Comparison of ENCODE assay signal across 22 cellular contexts in the genomic region with DNA sequence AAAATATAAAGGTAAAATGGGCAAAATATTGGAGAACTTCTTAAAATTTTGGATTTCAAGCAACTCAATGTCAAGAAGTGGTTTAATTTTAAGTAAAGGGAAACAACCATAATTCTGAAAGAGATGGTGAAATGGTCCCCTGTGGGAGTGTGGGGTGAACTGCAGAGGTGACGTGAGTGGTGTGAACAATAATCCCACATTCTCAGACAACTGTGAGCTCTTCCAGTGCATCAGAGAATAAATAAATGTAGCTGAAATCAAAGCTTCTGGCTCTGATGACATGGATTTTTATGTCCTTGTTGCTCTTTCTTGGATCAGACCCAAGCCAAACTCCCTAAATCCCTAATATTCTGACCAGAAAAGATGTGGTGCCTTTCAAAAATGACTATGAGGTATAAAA.
A peak's percentile ranks its signal among the peaks of the same experiment; 100 is the strongest.
DNase-seq lines count a peak whose midpoint lies in the region; ATAC-seq and TF ChIP-seq lines count a peak whose summit lies in the region.
"Had no signal": no experiment of that assay in that cellular context is flagged by ENCODE, and none has a peak within 500 bp of the region (broad histone marks: within the 10 kb centered on the region; RNA-seq: fewer than 3 reads in every experiment).

No MANE protein-coding gene starts in this region.

- peak overlapping the region; percentile 7 to 20 for H3K27ac Mint-ChIP-seq in natural killer cell treated with Interleukin-12 subunit alpha and Interleukin-12 subunit beta and Interleukin-15 and Interleukin-18, amount 100 ng/mL, for 72 hours
- no peak overlapping the region for H3K27ac Mint-ChIP-seq in natural killer cell
- no peak overlapping the region for H3K27ac Mint-ChIP-seq in naive thymus-derived CD8-positive, alpha-beta T cell
- H3K27ac Mint-ChIP-seq: B cell; CD4-positive, alpha-beta T cell; CD8-positive, alpha-beta memory T cell; GM23338; H9 had no signal

- no peak for TF ChIP-seq CTCF in heart left ventricle (IDR thresholded peaks at IDR 0.05)
- TF ChIP-seq CTCF in natural killer cell (IDR thresholded peaks at IDR 0.05) = no peak
- no peak for TF ChIP-seq CTCF in upper lobe of left lung (IDR thresholded peaks at IDR 0.05)

- H3K4me1 ChIP-seq in heart left ventricle (peaks cover 0 to 6% (median 0%) of the 10 kb centered on the region in 12 donors), upper lobe of left lung (no peaks in the 10 kb centered on the region)
- H3K4me1 ChIP-seq: BLaER1 had no signal

- WGBS in heart left ventricle, 4 donors = 53 to 77% (median 66%) methylated on average over 1 of the region's 1 CpG
- 97 to 100% methylated on average over 1 of the region's 1 CpG for WGBS in upper lobe of left lung, 2 donors

- H3K27ac ChIP-seq in heart left ventricle (no peak overlapping the region), upper lobe of left lung (no peak overlapping the region)
- H3K27ac ChIP-seq: 22Rv1, BLaER1, C4-2B had no signal

- H3K4me3 ChIP-seq in heart left ventricle (no peak overlapping the region), upper lobe of left lung (no peak overlapping the region)
- H3K4me3 ChIP-seq: BLaER1, GM12878, GM23338 had no signal

- H3K4me3 Mint-ChIP-seq in natural killer cell treated with Interleukin-12 subunit alpha and Interleukin-12 subunit beta and Interleukin-15 and Interleukin-18, amount 100 ng/mL, for 72 hours = peak overlapping the region; percentile 15
- no peak overlapping the region for H3K4me3 Mint-ChIP-seq in natural killer cell
- H3K4me3 Mint-ChIP-seq in naive thymus-derived CD8-positive, alpha-beta T cell = no peak overlapping the region
- H3K4me3 Mint-ChIP-seq: B cell; CD4-positive, alpha-beta T cell; CD8-positive, alpha-beta memory T cell; GM23338; H9 had no signal

- no peaks in the 10 kb centered on the region for H3K27me3 ChIP-seq in heart left ventricle
- no peaks in the 10 kb centered on the region for H3K27me3 ChIP-seq in upper lobe of left lung
- H3K27me3 ChIP-seq: BLaER1 had no signal

- intact Hi-C loops in Right ventricle myocardium inferior (cut with DNase I) = no loop called here
- intact Hi-C loops in heart left ventricle (cut with DNase I) = no loop called here
- intact Hi-C loops in natural killer cell (cut with micrococcal nuclease) = no loop called here
- intact Hi-C loops in sciatic nerve (cut with DNase I) = loop anchor here (10.0 kb wide), 1 partner anchor 378 kb away; no protein-coding TSS in a partner anchor

- POLR2A ChIA-PET in naive thymus-derived CD8-positive, alpha-beta T cell (lab: Charles Lee) = no interaction called here

- peaks cover 13 to 39% of the 10 kb centered on the region in 2 donors for H3K4me1 Mint-ChIP-seq in natural killer cell treated with Interleukin-12 subunit alpha and Interleukin-12 subunit beta and Interleukin-15 and Interleukin-18, amount 100 ng/mL, for 72 hours (ENCODE audit: low read depth in 2 of 2)
- no peaks in the 10 kb centered on the region for H3K4me1 Mint-ChIP-seq in natural killer cell
- no peaks in the 10 kb centered on the region for H3K4me1 Mint-ChIP-seq in naive thymus-derived CD8-positive, alpha-beta T cell
- H3K4me1 Mint-ChIP-seq: B cell, GM23338 had no signal

- peaks cover 12 to 37% of the 10 kb centered on the region in 2 donors for H3K27me3 Mint-ChIP-seq in natural killer cell treated with Interleukin-12 subunit alpha and Interleukin-12 subunit beta and Interleukin-15 and Interleukin-18, amount 100 ng/mL, for 72 hours
- peaks cover 14 to 24% of the 10 kb centered on the region in 2 donors for H3K27me3 Mint-ChIP-seq in natural killer cell (ENCODE audit: low read depth in 2 of 2)
- H3K27me3 Mint-ChIP-seq in naive thymus-derived CD8-positive, alpha-beta T cell = peaks cover 9 to 22% (median 14%) of the 10 kb centered on the region in 5 donors

- no peaks in the 10 kb centered on the region for H3K9me3 Mint-ChIP-seq in natural killer cell treated with Interleukin-12 subunit alpha and Interleukin-12 subunit beta and Interleukin-15 and Interleukin-18, amount 100 ng/mL, for 72 hours
- no peaks in the 10 kb centered on the region for H3K9me3 Mint-ChIP-seq in natural killer cell
- H3K9me3 Mint-ChIP-seq in naive thymus-derived CD8-positive, alpha-beta T cell = no peaks in the 10 kb centered on the region
- H3K9me3 Mint-ChIP-seq: CD4-positive, alpha-beta T cell; CD8-positive, alpha-beta memory T cell; GM23338; H9 had no signal

- TF ChIP-seq EP300 in upper lobe of left lung (IDR thresholded peaks at IDR 0.05) = no peak

- H3K36me3 ChIP-seq in heart left ventricle (no peaks in the 10 kb centered on the region), upper lobe of left lung (no peaks in the 10 kb centered on the region)
- H3K36me3 ChIP-seq: BLaER1 had no signal

- no peaks in the 10 kb centered on the region for H3K36me3 Mint-ChIP-seq in natural killer cell treated with Interleukin-12 subunit alpha and Interleukin-12 subunit beta and Interleukin-15 and Interleukin-18, amount 100 ng/mL, for 72 hours
- no peaks in the 10 kb centered on the region for H3K36me3 Mint-ChIP-seq in natural killer cell
- no peaks in the 10 kb centered on the region for H3K36me3 Mint-ChIP-seq in naive thymus-derived CD8-positive, alpha-beta T cell
- H3K36me3 Mint-ChIP-seq: CD8-positive, alpha-beta memory T cell had no signal

- peak; percentile 56 for ATAC-seq in Right ventricle myocardium inferior
- ATAC-seq in heart left ventricle = no peak
- peak in 1 of 2 donors; percentile 36 for ATAC-seq in natural killer cell treated with Interleukin-12 subunit alpha and Interleukin-12 subunit beta and Interleukin-15 and Interleukin-18, amount 100 ng/mL, for 72 hours
- no peak for ATAC-seq in natural killer cell
- ATAC-seq in sciatic nerve = peak; percentile 94
- no peak for ATAC-seq in upper lobe of left lung (ENCODE audit: low FRiP score in 2 of 2)
- ATAC-seq in naive thymus-derived CD8-positive, alpha-beta T cell = no peak
- ATAC-seq: GM12878, GM23338, HCT116 had no signal

- H3K9me3 ChIP-seq in heart left ventricle = no peaks in the 10 kb centered on the region
- no peaks in the 10 kb centered on the region for H3K9me3 ChIP-seq in upper lobe of left lung
- H3K9me3 ChIP-seq: BLaER1 had no signal

- DNase-seq in Right ventricle myocardium inferior (ENCODE audit: missing footprints) (no peak), heart left ventricle (no peak), natural killer cell (no peak), sciatic nerve (ENCODE audit: low spot score) (no peak), stromal cell of bone marrow (ENCODE audit: low read depth) (peak; percentile 22), upper lobe of left lung (no peak)
- DNase-seq in natural killer cell treated with Interleukin-12 subunit alpha and Interleukin-12 subunit beta and Interleukin-15 and Interleukin-18, amount 100 ng/mL, for 72 hours (ENCODE audit: low spot score) = no peak
- no peak for DNase-seq in naive thymus-derived CD8-positive, alpha-beta T cell
- DNase-seq: CD4-positive, alpha-beta T cell; CD8-positive, alpha-beta memory T cell; DMS 273 treated with DMSO at 0.1 percent for 48 hours; DMS79; EL; GDM1; H9 had no signal

- TF ChIP-seq POLR2A in heart left ventricle (IDR thresholded peaks at IDR 0.05) (no peak), upper lobe of left lung (IDR thresholded peaks at IDR 0.05) (no peak)

Comparison
In these comparisons a context has a peak if more than half of its experiments do, and no peak if none do; other contexts are left out.
1. ATAC-seq: peak in Right ventricle myocardium inferior (single experiment) and sciatic nerve (single experiment); none in heart left ventricle (0 of 4), natural killer cell (0 of 3), upper lobe of left lung (0 of 2) and naive thymus-derived CD8-positive, alpha-beta T cell (0 of 2).
2. H3K27ac Mint-ChIP-seq: peak in natural killer cell treated with Interleukin-12 subunit alpha and Interleukin-12 subunit beta and Interleukin-15 and Interleukin-18, amount 100 ng/mL, for 72 hours (2 of 2); none in natural killer cell (0 of 2) and naive thymus-derived CD8-positive, alpha-beta T cell (0 of 10).